Comparison of ENCODE assay signal across 25 cellular contexts in the genomic region with DNA sequence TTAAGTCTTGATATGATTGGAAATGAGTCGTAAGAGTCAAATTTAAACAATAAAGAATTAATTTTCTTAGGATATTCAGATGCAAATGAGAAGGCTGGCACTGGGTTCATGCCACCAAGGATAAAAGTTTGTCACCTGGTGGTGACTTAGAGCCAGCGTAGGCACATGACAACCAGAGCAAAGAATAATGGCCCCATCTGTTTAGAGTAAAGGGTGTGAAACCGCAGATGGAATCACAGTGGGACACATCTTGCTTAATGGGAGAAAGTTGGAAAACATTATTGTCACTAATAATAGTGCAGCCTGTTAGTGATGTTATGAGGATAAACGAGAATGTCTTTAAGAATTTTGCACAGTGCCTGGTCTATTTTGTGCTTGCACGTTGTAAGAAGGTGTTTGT.
DNase-seq lines count a peak whose midpoint lies in the region; ATAC-seq and TF ChIP-seq lines count a peak whose summit lies in the region.
"Had no signal": no experiment of that assay in that cellular context is flagged by ENCODE, and none has a peak within 500 bp of the region (broad histone marks: within the 10 kb centered on the region; RNA-seq: fewer than 3 reads in every experiment).

No MANE protein-coding gene starts in this region.

- peaks cover 21% of the 10 kb centered on the region for H3K4me1 ChIP-seq in mesodermal cell (ENCODE audit: control insufficient read depth, insufficient read depth, low read length, poor library complexity, severe bottlenecking)
- H3K4me1 ChIP-seq: BE2C had no signal

- H3K4me3 ChIP-seq in mesodermal cell (ENCODE audit: extremely low read depth, insufficient read depth, low read length, poor library complexity, severe bottlenecking) = no peak overlapping the region
- H3K4me3 ChIP-seq: GM23248 had no signal

- in situ Hi-C loops in KBM-7 (cut with MboI; ENCODE audit: low pct_unique_long_range_greater_than_20kb, low sequenced_read_pairs) = no loop called here

- WGBS in mesodermal cell (ENCODE audit: insufficient coverage in 2 of 2), 2 experiments = 88 to 94% methylated on average over 4 of the region's 5 CpGs

- H3K27me3 Mint-ChIP-seq in brain = no peaks in the 10 kb centered on the region
- H3K27me3 Mint-ChIP-seq: CD8-positive, alpha-beta memory T cell had no signal

- no peak for ATAC-seq in HG03571 (IDR thresholded peaks at IDR 0.05; ENCODE audit: unreplicated experiment)
- ATAC-seq: HepG2, Panc1 had no signal

- peaks cover 0 to 35% (median 5%) of the 10 kb centered on the region in 5 experiments for H3K9me3 Mint-ChIP-seq in brain

- no peak for TF ChIP-seq CTCF in brain (conservative IDR thresholded peaks at IDR 0.05)

- no peaks in the 10 kb centered on the region for H3K36me3 ChIP-seq in mesodermal cell (ENCODE audit: control insufficient read depth, insufficient read depth, low read length)
- H3K36me3 ChIP-seq: BE2C had no signal

- H3K27ac ChIP-seq in mesodermal cell (ENCODE audit: low read depth, low read length, severe bottlenecking) = peak overlapping the region; percentile 62
- H3K27ac ChIP-seq: GM23248, RWPE1 had no signal

- DNase-seq in NCI-H146 (lab: John Stamatoyannopoulos, UW) (peak; percentile 52), NCI-H146 treated with DMSO at 0.1 percent for 48 hours (lab: John Stamatoyannopoulos, UW; ENCODE audit: unreplicated experiment) (no peak), iPS-NIHi7 (ENCODE audit: extremely low spot score) (no peak), KBM-7 (no peak)
- DNase-seq: 8988T; ACHN; BE2C; CD8-positive, alpha-beta memory T cell; DMS153; DND-41; GM23248; Kasumi-1; NCI-H1092 treated with DMSO at 0.1 percent for 48 hours; NCI-H1436; NCI-H2029 treated with DMSO at 0.1 percent for 48 hours; NCI-H446; NCI-H526 treated with DMSO at 0.1 percent for 48 hours; SHP77 had no signal

- no peaks in the 10 kb centered on the region for H3K9me3 ChIP-seq in mesodermal cell (ENCODE audit: control insufficient read depth, low read length)
- H3K9me3 ChIP-seq: BE2C had no signal

- H3K4me1 Mint-ChIP-seq in brain = peaks cover 20% of the 10 kb centered on the region
- H3K4me1 Mint-ChIP-seq: CD14-positive monocyte; CD8-positive, alpha-beta memory T cell had no signal

- peak overlapping the region in 1 of 5 experiments; percentile 13 for H3K4me3 Mint-ChIP-seq in brain
- H3K4me3 Mint-ChIP-seq: CD14-positive monocyte; CD8-positive, alpha-beta memory T cell had no signal

- H3K36me3 Mint-ChIP-seq in brain = no peaks in the 10 kb centered on the region
- H3K36me3 Mint-ChIP-seq: CD14-positive monocyte; CD8-positive, alpha-beta memory T cell had no signal

- H3K27ac Mint-ChIP-seq in brain = peak overlapping the region; percentile 32 to 87 (median 63)
- H3K27ac Mint-ChIP-seq: CD14-positive monocyte; CD8-positive, alpha-beta memory T cell had no signal
